ENCODE assay signal across 17 cellular contexts in the genomic region with DNA sequence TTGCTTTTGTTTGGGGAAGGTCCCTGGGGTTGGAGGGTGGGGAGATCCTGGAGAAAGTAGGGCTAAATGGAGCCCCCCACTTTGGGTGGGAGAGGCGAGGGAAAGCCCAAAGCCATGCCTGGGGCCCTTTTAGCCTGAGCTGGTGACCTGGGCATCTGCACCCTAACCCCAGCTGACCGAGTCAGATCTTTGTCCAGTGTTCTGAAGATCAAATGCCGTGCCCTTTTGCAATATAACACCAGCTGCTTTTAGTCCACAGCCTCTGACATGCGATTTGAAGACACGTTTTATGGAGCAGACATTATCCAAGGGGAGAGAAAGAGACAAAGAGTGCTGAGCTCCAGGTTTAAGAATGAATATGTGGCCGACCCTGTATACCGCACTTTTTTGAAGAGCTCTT.
DNase-seq lines count a peak whose midpoint lies in the region; ATAC-seq and TF ChIP-seq lines count a peak whose summit lies in the region.
"Had no signal": no experiment of that assay in that cellular context is flagged by ENCODE, and none has a peak within 500 bp of the region (broad histone marks: within the 10 kb centered on the region; RNA-seq: fewer than 3 reads in every experiment).

No MANE protein-coding gene starts in this region.

- H3K27me3 ChIP-seq in gastrocnemius medialis: no peaks in the 10 kb centered on the region
- H3K27me3 ChIP-seq: BLaER1 had no signal

- DNase-seq in T-helper 2 cell treated with Interferon-gamma antibody and Interleukin-4, amounts not matched to agents 5 μg/mL and 100 μg/mL, for 36 hours (ENCODE audit: low spot score): no peak
- DNase-seq in T-helper 2 cell (no peak), natural killer cell (no peak), nephron progenitor cell (no peak), gastrocnemius medialis (no peak), left cardiac atrium (no peak)
- DNase-seq in natural killer cell treated with Interleukin-12 subunit alpha and Interleukin-12 subunit beta and Interleukin-15 and Interleukin-18, amount 100 ng/mL, for 72 hours (ENCODE audit: low spot score): no peak
- no peak for DNase-seq in stimulated activated CD4-positive, alpha-beta T cell treated with anti-CD3 and anti-CD28 coated beads, Interleukin-15, amount 100 ng/mL, for 24 hours
- DNase-seq: CD4-positive, CD25-positive, alpha-beta regulatory T cell; CD8-positive, alpha-beta T cell; DMS153; HCEC 1CT had no signal

- no peaks in the 10 kb centered on the region for H3K36me3 ChIP-seq in gastrocnemius medialis

- peaks cover 18% of the 10 kb centered on the region for H3K4me1 Mint-ChIP-seq in T-helper 2 cell treated with Interferon-gamma antibody and Interleukin-4, amounts not matched to agents 5 μg/mL and 100 μg/mL, for 36 hours (ENCODE audit: low read depth)
- H3K4me1 Mint-ChIP-seq in natural killer cell: peaks cover 21 to 32% of the 10 kb centered on the region in 2 donors
- peaks cover 25% of the 10 kb centered on the region in 2 donors for H3K4me1 Mint-ChIP-seq in natural killer cell treated with Interleukin-12 subunit alpha and Interleukin-12 subunit beta and Interleukin-15 and Interleukin-18, amount 100 ng/mL, for 72 hours (ENCODE audit: low read depth in 2 of 2)
- peaks cover 57% of the 10 kb centered on the region for H3K4me1 Mint-ChIP-seq in nephron progenitor cell

- no peaks in the 10 kb centered on the region for H3K27me3 Mint-ChIP-seq in T-helper 2 cell treated with Interferon-gamma antibody and Interleukin-4, amounts not matched to agents 5 μg/mL and 100 μg/mL, for 36 hours (ENCODE audit: low read depth)
- H3K27me3 Mint-ChIP-seq in natural killer cell (ENCODE audit: low read depth in 2 of 2) (no peaks in the 10 kb centered on the region), nephron progenitor cell (ENCODE audit: low read depth, poor library complexity) (no peaks in the 10 kb centered on the region)
- H3K27me3 Mint-ChIP-seq in natural killer cell treated with Interleukin-12 subunit alpha and Interleukin-12 subunit beta and Interleukin-15 and Interleukin-18, amount 100 ng/mL, for 72 hours: no peaks in the 10 kb centered on the region
- H3K27me3 Mint-ChIP-seq: B cell; CD4-positive, CD25-positive, alpha-beta regulatory T cell had no signal

- H3K9me3 ChIP-seq in gastrocnemius medialis: no peaks in the 10 kb centered on the region
- H3K9me3 ChIP-seq: BLaER1, Caco-2 had no signal

- H3K4me3 ChIP-seq in gastrocnemius medialis: no peak overlapping the region
- H3K4me3 ChIP-seq: BLaER1 had no signal

- intact Hi-C loops in natural killer cell (cut with micrococcal nuclease) (no loop called here), gastrocnemius medialis (cut with DNase I; ENCODE audit: low total_unique reads) (loop anchor here (10.0 kb wide), 1 partner anchor 80 kb away; no protein-coding TSS in a partner anchor), left cardiac atrium (cut with DNase I) (no loop called here)

- H3K27ac Mint-ChIP-seq in T-helper 2 cell treated with Interferon-gamma antibody and Interleukin-4, amounts not matched to agents 5 μg/mL and 100 μg/mL, for 36 hours: peak overlapping the region; percentile 9
- peak overlapping the region; percentile 16 to 25 for H3K27ac Mint-ChIP-seq in natural killer cell
- H3K27ac Mint-ChIP-seq in natural killer cell treated with Interleukin-12 subunit alpha and Interleukin-12 subunit beta and Interleukin-15 and Interleukin-18, amount 100 ng/mL, for 72 hours: no peak overlapping the region
- peak overlapping the region; percentile 46 for H3K27ac Mint-ChIP-seq in nephron progenitor cell
- H3K27ac Mint-ChIP-seq: B cell had no signal

- in situ Hi-C loops in gastrocnemius medialis (cut with MboI; ENCODE audit: low sequenced_read_pairs in 4 of 4): no loop called here

- ATAC-seq in natural killer cell: no peak
- no peak for ATAC-seq in natural killer cell treated with Interleukin-12 subunit alpha and Interleukin-12 subunit beta and Interleukin-15 and Interleukin-18, amount 100 ng/mL, for 72 hours
- peak; percentile 56 to 80 for ATAC-seq in gastrocnemius medialis
- ATAC-seq in left cardiac atrium: no peak
- ATAC-seq: CD8-positive, alpha-beta T cell had no signal

- H3K27ac ChIP-seq in gastrocnemius medialis: peak overlapping the region in 3 of 4 donors; percentile 17 to 43 (median 22)
- H3K27ac ChIP-seq: 22Rv1, BLaER1, C4-2B had no signal

- no peaks in the 10 kb centered on the region for H3K9me3 Mint-ChIP-seq in T-helper 2 cell treated with Interferon-gamma antibody and Interleukin-4, amounts not matched to agents 5 μg/mL and 100 μg/mL, for 36 hours
- H3K9me3 Mint-ChIP-seq in natural killer cell: no peaks in the 10 kb centered on the region
- H3K9me3 Mint-ChIP-seq in natural killer cell treated with Interleukin-12 subunit alpha and Interleukin-12 subunit beta and Interleukin-15 and Interleukin-18, amount 100 ng/mL, for 72 hours: no peaks in the 10 kb centered on the region
- peaks cover 9% of the 10 kb centered on the region for H3K9me3 Mint-ChIP-seq in nephron progenitor cell
- H3K9me3 Mint-ChIP-seq: CD8-positive, alpha-beta T cell had no signal

- no peak overlapping the region for H3K4me3 Mint-ChIP-seq in T-helper 2 cell treated with Interferon-gamma antibody and Interleukin-4, amounts not matched to agents 5 μg/mL and 100 μg/mL, for 36 hours
- H3K4me3 Mint-ChIP-seq in natural killer cell (peak overlapping the region; percentile 26), nephron progenitor cell (peak overlapping the region; percentile 27)
- H3K4me3 Mint-ChIP-seq in natural killer cell treated with Interleukin-12 subunit alpha and Interleukin-12 subunit beta and Interleukin-15 and Interleukin-18, amount 100 ng/mL, for 72 hours: no peak overlapping the region
- H3K4me3 Mint-ChIP-seq: B cell; CD4-positive, CD25-positive, alpha-beta regulatory T cell; CD8-positive, alpha-beta T cell had no signal

- H3K4me1 ChIP-seq in gastrocnemius medialis: peaks cover 29 to 30% of the 10 kb centered on the region in 2 donors
- H3K4me1 ChIP-seq: BLaER1, Caco-2 had no signal

- peaks cover 37% of the 10 kb centered on the region for H3K36me3 Mint-ChIP-seq in T-helper 2 cell treated with Interferon-gamma antibody and Interleukin-4, amounts not matched to agents 5 μg/mL and 100 μg/mL, for 36 hours (ENCODE audit: low read depth)
- H3K36me3 Mint-ChIP-seq in natural killer cell (peaks cover 20% of the 10 kb centered on the region), nephron progenitor cell (ENCODE audit: low read depth) (peaks cover 28% of the 10 kb centered on the region)
- peaks cover 23% of the 10 kb centered on the region for H3K36me3 Mint-ChIP-seq in natural killer cell treated with Interleukin-12 subunit alpha and Interleukin-12 subunit beta and Interleukin-15 and Interleukin-18, amount 100 ng/mL, for 72 hours

- TF ChIP-seq CTCF in natural killer cell (IDR thresholded peaks at IDR 0.05) (no peak), nephron progenitor cell (IDR thresholded peaks at IDR 0.05) (no peak), gastrocnemius medialis (IDR thresholded peaks at IDR 0.05 in 4 of 5, conservative IDR thresholded peaks at IDR 0.05 in 1 of 5) (no peak)

- no peak for TF ChIP-seq POLR2A in gastrocnemius medialis (IDR thresholded peaks at IDR 0.05)

Comparison
In these comparisons a context has a peak if more than half of its experiments do, and no peak if none do; other contexts are left out.
1. H3K27ac Mint-ChIP-seq: peak in T-helper 2 cell treated with Interferon-gamma antibody and Interleukin-4, amounts not matched to agents 5 μg/mL and 100 μg/mL, for 36 hours (single experiment), natural killer cell (2 of 2) and nephron progenitor cell (single experiment); none in natural killer cell treated with Interleukin-12 subunit alpha and Interleukin-12 subunit beta and Interleukin-15 and Interleukin-18, amount 100 ng/mL, for 72 hours (0 of 2).
2. H3K4me3 Mint-ChIP-seq: peak in natural killer cell (single experiment) and nephron progenitor cell (single experiment); none in T-helper 2 cell treated with Interferon-gamma antibody and Interleukin-4, amounts not matched to agents 5 μg/mL and 100 μg/mL, for 36 hours (single experiment) and natural killer cell treated with Interleukin-12 subunit alpha and Interleukin-12 subunit beta and Interleukin-15 and Interleukin-18, amount 100 ng/mL, for 72 hours (single experiment).
3. ATAC-seq: peak in gastrocnemius medialis (2 of 2); none in natural killer cell (0 of 3), natural killer cell treated with Interleukin-12 subunit alpha and Interleukin-12 subunit beta and Interleukin-15 and Interleukin-18, amount 100 ng/mL, for 72 hours (0 of 2) and left cardiac atrium (0 of 2).